10 cellular contexts compared by ENCODE assay signal in the genomic region with DNA sequence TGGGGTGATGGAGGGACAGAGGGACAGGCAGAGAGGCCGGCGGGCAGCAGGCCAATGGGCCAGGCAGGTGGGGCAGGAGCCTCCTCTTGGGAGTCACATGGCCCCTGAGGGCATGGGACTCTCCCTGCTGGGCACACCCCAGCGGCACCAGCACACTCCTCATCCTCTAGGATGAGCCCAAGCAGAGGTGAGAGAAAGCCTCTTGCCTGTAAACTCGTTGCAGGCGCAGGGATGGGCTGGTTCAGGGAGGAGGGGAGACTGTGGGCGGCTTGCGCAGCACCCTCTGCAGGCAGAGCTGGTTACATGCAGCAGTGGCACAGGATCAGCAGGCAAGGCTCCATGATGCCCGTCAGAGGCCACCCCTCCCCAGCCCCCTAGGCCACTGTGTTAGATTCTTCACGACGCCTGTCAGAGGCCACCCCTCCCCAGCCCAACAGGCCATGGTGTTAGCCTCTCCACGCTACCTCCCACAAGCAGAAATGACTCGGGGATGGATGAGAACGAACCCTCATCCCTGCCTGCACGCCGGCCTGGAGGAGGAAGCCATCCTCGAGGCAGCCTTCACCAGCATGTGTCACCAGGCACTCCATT.
DNase-seq lines count a peak whose midpoint lies in the region; ATAC-seq, FAIRE-seq and TF ChIP-seq lines count a peak whose summit lies in the region.
"Had no signal": no experiment of that assay in that cellular context is flagged by ENCODE, and none has a peak within 500 bp of the region (broad histone marks: within the 10 kb centered on the region; RNA-seq: fewer than 3 reads in every experiment).

No MANE protein-coding gene starts in this region.

- H3K4me3 ChIP-seq in GM06990 (replicated peaks; ENCODE audit: low read depth, low read length) (no peak overlapping the region), bronchial epithelial cell (ENCODE audit: low read depth, low read length) (no peak overlapping the region)

- H3K27me3 Mint-ChIP-seq in nephron (ENCODE audit: low read depth) (peaks cover 33% of the 10 kb centered on the region), T-cell (peaks cover 3 to 8% of the 10 kb centered on the region in 2 donors)
- H3K27me3 Mint-ChIP-seq: stimulated activated naive CD8-positive, alpha-beta T cell treated with anti-CD3 and anti-CD28 coated beads, Interleukin-15, Interleukin-2, amounts not matched to agents 100 ng/mL and 50 ng/mL, for 24 hours had no signal

- TF ChIP-seq CTCF in GM06990 (IDR thresholded peaks at IDR 0.05; ENCODE audit: insufficient read depth, low read length, poor library complexity, severe bottlenecking) (peak; percentile 73), bronchial epithelial cell (IDR thresholded peaks at IDR 0.05; ENCODE audit: insufficient read depth, low read length, severe bottlenecking) (peak; percentile 47), nephron (IDR thresholded peaks at IDR 0.05; ENCODE audit: unreplicated experiment in 3 of 3) (peak; percentile 21 to 47 (median 21))

- H3K36me3 Mint-ChIP-seq in nephron (ENCODE audit: low read depth) (no peaks in the 10 kb centered on the region), T-cell (no peaks in the 10 kb centered on the region)

- H3K4me3 Mint-ChIP-seq in nephron = no peak overlapping the region
- no peak overlapping the region for H3K4me3 Mint-ChIP-seq in T-cell
- H3K4me3 Mint-ChIP-seq: stimulated activated naive CD8-positive, alpha-beta T cell treated with anti-CD3 and anti-CD28 coated beads, Interleukin-15, Interleukin-2, amounts not matched to agents 100 ng/mL and 50 ng/mL, for 24 hours had no signal

- FAIRE-seq in bronchial epithelial cell (lab: Jason Lieb, UNC) = no peak

- H3K27me3 ChIP-seq in GM06990 (replicated peaks; ENCODE audit: control insufficient read depth, insufficient read depth, low read length) (no peaks in the 10 kb centered on the region; the same call in none of the 2 replicates), bronchial epithelial cell (ENCODE audit: control insufficient read depth, insufficient read depth, low read length) (no peaks in the 10 kb centered on the region)

- H3K27ac Mint-ChIP-seq in nephron (no peak overlapping the region), T-cell (no peak overlapping the region)
- H3K27ac Mint-ChIP-seq: stimulated activated naive CD8-positive, alpha-beta T cell treated with anti-CD3 and anti-CD28 coated beads, Interleukin-15, Interleukin-2, amounts not matched to agents 100 ng/mL and 50 ng/mL, for 24 hours had no signal

- H3K4me1 Mint-ChIP-seq in nephron (peaks cover 30% of the 10 kb centered on the region), T-cell (no peaks in the 10 kb centered on the region)

- H3K9me3 Mint-ChIP-seq in nephron (no peaks in the 10 kb centered on the region), T-cell (no peaks in the 10 kb centered on the region)
- H3K9me3 Mint-ChIP-seq: stimulated activated naive CD8-positive, alpha-beta T cell treated with anti-CD3 and anti-CD28 coated beads, Interleukin-15, Interleukin-2, amounts not matched to agents 100 ng/mL and 50 ng/mL, for 24 hours had no signal

- ATAC-seq in GM21515 (IDR thresholded peaks at IDR 0.05; ENCODE audit: unreplicated experiment) (no peak), T-cell (replicated peaks in 1 of 4) (no peak)

- H3K36me3 ChIP-seq in GM06990 (ENCODE audit: control insufficient read depth, insufficient read depth, low read length) (no peaks in the 10 kb centered on the region), bronchial epithelial cell (ENCODE audit: control insufficient read depth, insufficient read depth, low read length) (no peaks in the 10 kb centered on the region)

- POLR2A ChIA-PET in T-cell (lab: Charles Lee) = no interaction called here

- DNase-seq in GM06990 (ENCODE audit: extremely low read depth, insufficient read length) = no peak
- peak; percentile 35 for DNase-seq in HT-29 (ENCODE audit: low spot score)
- no peak for DNase-seq in bronchial epithelial cell (ENCODE audit: low read depth)
- DNase-seq in DMS79 (lab: John Stamatoyannopoulos, UW) = no peak
- DNase-seq in T-cell = no peak
- DNase-seq: NCI-H1694 treated with DMSO at 0.1 percent for 48 hours, occipital lobe had no signal

- CTCF ChIA-PET in T-cell (lab: Charles Lee) = no interaction called here

Comparison
In these comparisons a context has a peak if more than half of its experiments do, and no peak if none do; other contexts are left out.
1. CTCF ChIP-seq: peak in every context shown above with its lines; median percentile 73 in GM06990; 47 in bronchial epithelial cell; 21 in nephron.